ENCODE assay signal across 8 cellular contexts in the genomic region with DNA sequence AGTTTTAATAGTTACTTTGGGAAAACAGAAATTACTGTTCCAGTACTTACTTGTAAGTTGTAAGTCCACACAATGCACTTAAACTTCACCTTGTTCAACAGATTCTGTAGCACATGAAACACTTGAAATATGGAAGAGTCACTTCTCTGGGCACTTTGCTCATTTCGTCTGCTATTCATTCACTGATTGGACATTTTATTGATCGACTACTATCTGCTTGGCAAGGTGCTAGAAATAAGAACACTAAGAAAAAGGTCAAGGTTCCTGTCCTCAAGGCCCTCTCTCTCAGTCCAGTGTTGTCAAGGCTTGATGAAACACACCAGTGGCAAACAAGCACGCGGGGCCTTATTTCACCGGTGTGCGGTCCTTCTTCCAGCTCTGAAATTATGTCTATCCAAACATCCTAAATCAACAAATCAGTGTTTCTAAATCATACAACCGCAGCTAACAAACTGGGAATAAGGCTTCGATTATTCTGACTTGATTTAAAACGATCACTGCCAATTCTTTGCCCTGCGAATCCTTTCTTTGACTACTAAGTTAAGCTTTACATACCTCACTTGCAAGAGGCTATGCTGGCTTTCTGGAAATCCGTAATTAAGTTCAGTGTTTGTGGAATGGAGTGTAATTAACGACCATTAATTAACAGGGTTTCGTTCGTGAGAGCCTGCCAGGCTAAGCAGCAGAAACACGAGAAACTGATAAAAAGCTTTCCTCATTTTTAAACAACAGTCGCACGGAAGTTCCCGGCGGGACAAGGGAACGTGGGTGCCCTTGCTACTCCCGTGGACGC. TPM values are rescaled to one million over a fixed set of nuclear protein-coding genes. Genes with fewer than 3 reads are reported as not detected.
DNase-seq lines count a peak whose midpoint lies in the region; ATAC-seq lines count a peak whose summit lies in the region.

No MANE protein-coding gene starts in this region.

- H3K9me3 ChIP-seq in duodenal mucosa (ENCODE audit: control insufficient read depth in 1 of 2, low read length in 2 of 2), result no peaks in the 10 kb centered on the region

- H3K4me3 Mint-ChIP-seq in natural killer cell treated with Interleukin-12 subunit alpha and Interleukin-12 subunit beta and Interleukin-15 and Interleukin-18, amount 100 ng/mL, for 72 hours, result peak overlapping the region; percentile 94

- no peaks in the 10 kb centered on the region for H3K9me3 Mint-ChIP-seq in natural killer cell treated with Interleukin-12 subunit alpha and Interleukin-12 subunit beta and Interleukin-15 and Interleukin-18, amount 100 ng/mL, for 72 hours

- no peaks in the 10 kb centered on the region for H3K36me3 Mint-ChIP-seq in natural killer cell treated with Interleukin-12 subunit alpha and Interleukin-12 subunit beta and Interleukin-15 and Interleukin-18, amount 100 ng/mL, for 72 hours

- H3K9ac ChIP-seq in duodenal mucosa (ENCODE audit: low read depth in 1 of 2, low read length in 2 of 2), result peak overlapping the region; percentile 79 to 95

- peak overlapping the region; percentile 79 to 81 for H3K27ac Mint-ChIP-seq in natural killer cell treated with Interleukin-12 subunit alpha and Interleukin-12 subunit beta and Interleukin-15 and Interleukin-18, amount 100 ng/mL, for 72 hours

- peaks cover 16 to 25% of the 10 kb centered on the region in 2 donors for H3K4me1 Mint-ChIP-seq in natural killer cell treated with Interleukin-12 subunit alpha and Interleukin-12 subunit beta and Interleukin-15 and Interleukin-18, amount 100 ng/mL, for 72 hours (ENCODE audit: low read depth in 2 of 2)

- no peaks in the 10 kb centered on the region for H3K27me3 ChIP-seq in duodenal mucosa (ENCODE audit: control insufficient read depth in 1 of 2, insufficient read depth in 2 of 2, low read length in 2 of 2)

- H3K27ac ChIP-seq in duodenal mucosa (ENCODE audit: low read depth, low read length), result peak overlapping the region; percentile 93

- H3K4me1 ChIP-seq in duodenal mucosa (ENCODE audit: control insufficient read depth in 1 of 2, insufficient read depth in 2 of 2, low read length in 2 of 2), result peaks cover 16 to 20% of the 10 kb centered on the region in 2 donors

- H3K4me3 ChIP-seq in duodenal mucosa (ENCODE audit: low read depth in 1 of 2, low read length in 2 of 2), result peak overlapping the region; percentile 76 to 97

- ATAC-seq in GM18870 (IDR thresholded peaks at IDR 0.05; ENCODE audit: unreplicated experiment), result peak; percentile 0
- ATAC-seq in natural killer cell treated with Interleukin-12 subunit alpha and Interleukin-12 subunit beta and Interleukin-15 and Interleukin-18, amount 100 ng/mL, for 72 hours, result no peak

- DNase-seq in NCI-H748 (lab: John Stamatoyannopoulos, UW; ENCODE audit: unreplicated experiment) (peak; percentile 54), anterior cingulate cortex (lab: John Stamatoyannopoulos, UW) (no peak), SIG-M5 treated with dmso at 0.1 percent for 504 hours (lab: John Stamatoyannopoulos, UW; ENCODE audit: unreplicated experiment) (no peak), SHP77 treated with DMSO at 0.1 percent for 48 hours (lab: John Stamatoyannopoulos, UW) (no peak)
- DNase-seq in natural killer cell treated with Interleukin-12 subunit alpha and Interleukin-12 subunit beta and Interleukin-15 and Interleukin-18, amount 100 ng/mL, for 72 hours (ENCODE audit: low spot score), result no peak
- DNase-seq in activated effector memory CD4-positive, alpha-beta T cell treated with Interleukin-2 at 50 U/mL for 16 hours, result no peak

- H3K36me3 ChIP-seq in duodenal mucosa (ENCODE audit: control insufficient read depth in 1 of 2, insufficient read depth in 2 of 2, low read length in 2 of 2), result no peaks in the 10 kb centered on the region

- H3K27me3 Mint-ChIP-seq in natural killer cell treated with Interleukin-12 subunit alpha and Interleukin-12 subunit beta and Interleukin-15 and Interleukin-18, amount 100 ng/mL, for 72 hours, result peaks cover 3 to 8% of the 10 kb centered on the region in 2 donors

RNA-seq across cellular contexts. Expression of a gene that starts 0.7 kb away (rescaled TPM):
- total RNA-seq in natural killer cell treated with Interleukin-12 subunit alpha and Interleukin-12 subunit beta and Interleukin-15 and Interleukin-18, amount 100 ng/mL, for 72 hours, result 10 to 100 TPM; 11.3 to 17.4 TPM
